Comparison of ENCODE assay signal across 30 cellular contexts in genomic region chr11:76712125-76712524, GRCh38. TPM values are rescaled to one million over a fixed set of nuclear protein-coding genes. Genes with fewer than 3 reads are reported as not detected.
"Had no signal": no experiment of that assay in that cellular context is flagged by ENCODE, and none has a peak within 500 bp of the region (broad histone marks: within the 10 kb centered on the region; RNA-seq: fewer than 3 reads in every experiment).

No MANE protein-coding gene starts in this region.

- H3K27me3 ChIP-seq: SJCRH30 had no signal

- DNase-seq: Karpas-422, MM.1S, MV-4-11, NCI-H1092, NCI-H1105, NCI-H1417 treated with DMSO at 0.1 percent for 48 hours, NCI-H1436 treated with DMSO at 0.1 percent for 48 hours, NCI-H1694 treated with DMSO at 0.1 percent for 48 hours, NCI-H187 treated with DMSO at 0.1 percent for 48 hours, NCI-H2029, NCI-H2081, NCI-H226, NCI-H446 treated with DMSO at 0.1 percent for 48 hours, NCI-H510A, NCI-H526, NCI-H69, NCI-H748 treated with DMSO at 0.1 percent for 48 hours, NCI-H82, PC-9, SHP77, SIG-M5, SJCRH30 had no signal

- H2AFZ ChIP-seq: PC-9 had no signal

- H3K36me3 ChIP-seq: SJCRH30 had no signal

- H3K9ac ChIP-seq: KMS-11 had no signal

- H3K27ac ChIP-seq: KMS-11, PC-9, RWPE1, SJCRH30, SK-N-MC had no signal

- H3K4me1 ChIP-seq: SJCRH30 had no signal

- H3K9me3 ChIP-seq: SJCRH30 had no signal

- FAIRE-seq: RCC 7860 had no signal

- H3K4me3 ChIP-seq: PC-9, SJCRH30, SK-N-MC had no signal

- H3K4me2 ChIP-seq: KMS-11, PC-9 had no signal

- ATAC-seq: Panc1, Right ventricle myocardium inferior, SK-N-SH treated with all-trans-retinoic acid at 6 μM for 48 hours had no signal

RNA-seq across cellular contexts. Expression of gene LRRC32, which starts 41.6 kb away (rescaled TPM):
- total RNA-seq: MCF 10A, PC-9 had no signal
